In the genomic region with DNA sequence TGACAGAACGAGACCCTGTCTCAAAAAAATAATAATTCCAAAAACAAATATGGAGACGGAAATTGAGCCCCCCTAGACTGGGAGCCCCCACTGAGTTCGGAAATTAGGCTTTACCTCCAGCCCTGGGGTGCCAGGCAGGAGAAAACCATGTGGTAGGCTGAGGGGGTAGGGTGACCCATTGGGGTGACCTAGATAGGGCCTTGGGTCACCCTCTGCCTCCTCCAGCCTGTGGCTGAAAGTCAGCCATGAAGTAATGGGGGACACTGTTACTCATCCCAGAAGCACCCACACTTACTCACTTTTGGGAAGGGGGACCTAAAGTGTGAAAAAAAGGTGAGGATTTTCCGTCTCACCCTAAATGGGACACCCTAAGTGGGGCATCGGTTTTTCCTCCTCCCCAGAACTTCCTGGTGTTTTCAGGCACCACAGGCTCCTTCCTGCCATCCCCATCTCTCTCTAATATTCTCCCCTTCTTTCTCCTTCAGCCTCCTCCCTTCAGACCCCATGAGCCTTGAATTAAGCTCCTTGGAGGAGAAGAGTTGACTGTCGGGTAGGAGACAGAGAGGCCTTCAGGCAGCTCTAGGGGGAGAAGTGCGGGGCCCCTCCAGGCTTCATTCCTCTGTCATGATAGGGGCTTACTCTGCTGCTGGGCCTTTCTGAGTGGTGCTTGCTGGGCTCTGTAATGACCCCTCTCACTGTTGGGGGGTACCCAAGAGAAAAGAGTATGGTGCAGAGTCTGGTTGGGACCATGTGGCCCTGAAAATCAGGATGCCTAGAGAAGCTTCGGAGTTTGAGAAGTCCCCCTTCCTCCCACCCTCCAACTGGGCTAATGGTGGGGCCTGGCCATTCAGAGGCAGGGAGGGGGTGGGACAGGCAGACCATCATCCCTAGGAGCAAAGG, we compare ENCODE assay signal across 1 cellular context.
TF ChIP-seq lines count a peak whose summit lies in the region.

No MANE protein-coding gene starts in this region.

TF ChIP-seq in GM12878, 131 proteins besides CTCF, POLR2A, EP300 and RAD21:
- TF ChIP-seq YY1 (IDR thresholded peaks at IDR 0.05; ENCODE audit: low read depth, low read length): peak; percentile 39; the same call in 1 of the 2 replicates
- TF ChIP-seq CBX3 (IDR thresholded peaks at IDR 0.05; ENCODE audit: borderline replicate concordance, low read depth): no peak
- TF ChIP-seq POU2F2 (IDR thresholded peaks at IDR 0.05; ENCODE audit: borderline replicate concordance, low read depth, low read length): no peak
- TF ChIP-seq EZH2 (IDR thresholded peaks at IDR 0.05; ENCODE audit: borderline replicate concordance, control insufficient read depth, low read depth, low read length): no peak
- 0 out of 2 replicates have a peak, but pooled peaks have one; percentile 8 for TF ChIP-seq TAF1 (IDR thresholded peaks at IDR 0.05; ENCODE audit: borderline replicate concordance, low read depth, low read length)
- TF ChIP-seq IKZF1 (conservative IDR thresholded peaks at IDR 0.05): peak; percentile 64; the same call in 1 of the 2 replicates
- no peak for TF ChIP-seq SIX5 (IDR thresholded peaks at IDR 0.05; ENCODE audit: low read depth, low read length, severe bottlenecking)
- TF ChIP-seq ESRRA (IDR thresholded peaks at IDR 0.05; ENCODE audit: low read length): no peak
- TF ChIP-seq BRCA1 (IDR thresholded peaks at IDR 0.05; ENCODE audit: low read depth, low read length): no peak
- peak; percentile 70; the same call in 1 of the 2 replicates for TF ChIP-seq NR2F1 (conservative IDR thresholded peaks at IDR 0.05)
- TF ChIP-seq, protein P1, sequence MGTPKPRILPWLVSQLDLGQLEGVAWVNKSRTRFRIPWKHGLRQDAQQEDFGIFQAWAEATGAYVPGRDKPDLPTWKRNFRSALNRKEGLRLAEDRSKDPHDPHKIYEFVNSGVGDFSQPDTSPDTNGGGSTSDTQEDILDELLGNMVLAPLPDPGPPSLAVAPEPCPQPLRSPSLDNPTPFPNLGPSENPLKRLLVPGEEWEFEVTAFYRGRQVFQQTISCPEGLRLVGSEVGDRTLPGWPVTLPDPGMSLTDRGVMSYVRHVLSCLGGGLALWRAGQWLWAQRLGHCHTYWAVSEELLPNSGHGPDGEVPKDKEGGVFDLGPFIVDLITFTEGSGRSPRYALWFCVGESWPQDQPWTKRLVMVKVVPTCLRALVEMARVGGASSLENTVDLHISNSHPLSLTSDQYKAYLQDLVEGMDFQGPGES (IDR thresholded peaks at IDR 0.05): no peak
- no peak for TF ChIP-seq RUNX3 (IDR thresholded peaks at IDR 0.05; ENCODE audit: low read length)
- no peak for TF ChIP-seq CHD4 (IDR thresholded peaks at IDR 0.05)
- peak; percentile 73; the same call in 1 of the 2 replicates for TF ChIP-seq EED (IDR thresholded peaks at IDR 0.05; ENCODE audit: low read depth)
- no peak for TF ChIP-seq CHD2 (IDR thresholded peaks at IDR 0.05; ENCODE audit: borderline replicate concordance, low read depth, low read length)
- no peak for TF ChIP-seq RELA (IDR thresholded peaks at IDR 0.05; ENCODE audit: borderline replicate concordance, partially characterized antibody)
- TF ChIP-seq DPF2 (IDR thresholded peaks at IDR 0.05): no peak
- TF ChIP-seq, protein P2, sequence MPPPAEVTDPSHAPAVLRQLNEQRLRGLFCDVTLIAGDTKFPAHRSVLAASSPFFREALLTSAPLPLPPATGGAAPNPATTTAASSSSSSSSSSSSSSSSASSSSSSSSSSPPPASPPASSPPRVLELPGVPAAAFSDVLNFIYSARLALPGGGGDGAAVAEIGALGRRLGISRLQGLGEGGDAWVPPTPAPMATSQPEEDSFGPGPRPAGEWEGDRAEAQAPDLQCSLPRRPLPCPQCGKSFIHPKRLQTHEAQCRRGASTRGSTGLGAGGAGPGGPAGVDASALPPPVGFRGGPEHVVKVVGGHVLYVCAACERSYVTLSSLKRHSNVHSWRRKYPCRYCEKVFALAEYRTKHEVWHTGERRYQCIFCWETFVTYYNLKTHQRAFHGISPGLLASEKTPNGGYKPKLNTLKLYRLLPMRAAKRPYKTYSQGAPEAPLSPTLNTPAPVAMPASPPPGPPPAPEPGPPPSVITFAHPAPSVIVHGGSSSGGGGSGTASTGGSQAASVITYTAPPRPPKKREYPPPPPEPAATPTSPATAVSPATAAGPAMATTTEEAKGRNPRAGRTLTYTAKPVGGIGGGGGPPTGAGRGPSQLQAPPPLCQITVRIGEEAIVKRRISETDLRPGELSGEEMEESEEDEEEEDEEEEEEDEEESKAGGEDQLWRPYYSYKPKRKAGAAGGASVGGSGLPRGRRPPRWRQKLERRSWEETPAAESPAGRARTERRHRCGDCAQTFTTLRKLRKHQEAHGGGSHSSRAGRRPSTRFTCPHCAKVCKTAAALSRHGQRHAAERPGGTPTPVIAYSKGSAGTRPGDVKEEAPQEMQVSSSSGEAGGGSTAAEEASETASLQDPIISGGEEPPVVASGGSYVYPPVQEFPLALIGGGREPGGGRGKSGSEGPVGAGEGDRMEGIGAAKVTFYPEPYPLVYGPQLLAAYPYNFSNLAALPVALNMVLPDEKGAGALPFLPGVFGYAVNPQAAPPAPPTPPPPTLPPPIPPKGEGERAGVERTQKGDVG (CRISPR knock-in tag; IDR thresholded peaks at IDR 0.05): no peak
- no peak for TF ChIP-seq EGR1 (IDR thresholded peaks at IDR 0.05; ENCODE audit: borderline replicate concordance in 1 of 2, low read depth in 2 of 2, low read length in 2 of 2)
- TF ChIP-seq NRF1 (conservative IDR thresholded peaks at IDR 0.05; ENCODE audit: low read depth, low read length): no peak
- peak; percentile 36 to 46; a peak in 3 of 4 replicates for TF ChIP-seq IKZF2 (IDR thresholded peaks at IDR 0.05)
- no peak for TF ChIP-seq SPI1 (IDR thresholded peaks at IDR 0.05; ENCODE audit: borderline replicate concordance, insufficient read depth, low read depth, low read length)
- TF ChIP-seq SKIL (IDR thresholded peaks at IDR 0.05; ENCODE audit: low read depth, poor library complexity, severe bottlenecking): no peak
- 0 out of 2 replicates have a peak, but pooled peaks have one; percentile 26 for TF ChIP-seq ZNF207 (IDR thresholded peaks at IDR 0.05; ENCODE audit: borderline replicate concordance)
- no peak for TF ChIP-seq ATF2 (IDR thresholded peaks at IDR 0.05; ENCODE audit: low read length)
- no peak for TF ChIP-seq RBBP5 (conservative IDR thresholded peaks at IDR 0.05)
- TF ChIP-seq MTA2 (IDR thresholded peaks at IDR 0.05; ENCODE audit: low read depth): no peak
- no peak for TF ChIP-seq CBX5 (IDR thresholded peaks at IDR 0.05; ENCODE audit: low read depth)
- no peak for TF ChIP-seq POLR2AphosphoS5 (IDR thresholded peaks at IDR 0.05; ENCODE audit: low read length)
- TF ChIP-seq PRDM15 (CRISPR knock-in tag; IDR thresholded peaks at IDR 0.05): no peak
- TF ChIP-seq POLR2AphosphoS2 (IDR thresholded peaks at IDR 0.05; ENCODE audit: low read depth, low read length): peak; percentile 74; the same call in 1 of the 2 replicates
- TF ChIP-seq, protein P3, sequence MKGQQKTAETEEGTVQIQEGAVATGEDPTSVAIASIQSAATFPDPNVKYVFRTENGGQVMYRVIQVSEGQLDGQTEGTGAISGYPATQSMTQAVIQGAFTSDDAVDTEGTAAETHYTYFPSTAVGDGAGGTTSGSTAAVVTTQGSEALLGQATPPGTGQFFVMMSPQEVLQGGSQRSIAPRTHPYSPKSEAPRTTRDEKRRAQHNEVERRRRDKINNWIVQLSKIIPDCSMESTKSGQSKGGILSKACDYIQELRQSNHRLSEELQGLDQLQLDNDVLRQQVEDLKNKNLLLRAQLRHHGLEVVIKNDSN (IDR thresholded peaks at IDR 0.05; ENCODE audit: borderline replicate concordance, extremely low read length, insufficient read depth, low read depth, low read length): no peak
TF ChIP-seq in GM12878: peak in this region for 8.
